ENCODE assay signal across 31 cellular contexts in the genomic region with DNA sequence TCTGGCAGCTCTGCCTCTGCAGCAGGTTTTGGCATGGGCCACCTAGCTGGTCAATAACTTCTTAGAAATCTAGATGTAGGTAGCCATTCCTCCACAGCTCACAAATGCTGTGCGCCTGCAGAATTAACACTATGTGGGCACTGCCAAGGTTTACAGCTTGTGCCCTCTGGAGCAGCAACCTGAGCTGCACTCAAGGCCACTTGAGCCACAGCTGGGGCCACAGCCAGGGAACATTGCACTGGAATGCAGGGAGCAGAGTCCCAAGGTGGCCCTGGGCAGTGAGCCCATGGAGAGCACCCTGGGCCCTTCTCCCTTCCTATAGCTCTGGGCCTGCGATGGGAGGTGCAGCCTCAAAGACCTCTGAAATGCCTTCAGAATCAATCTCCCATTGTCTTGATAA.
"Had no signal": no experiment of that assay in that cellular context is flagged by ENCODE, and none has a peak within 500 bp of the region (broad histone marks: within the 10 kb centered on the region; RNA-seq: fewer than 3 reads in every experiment).

No MANE protein-coding gene starts in this region.

- H3K27ac ChIP-seq: adrenal gland, breast epithelium had no signal

- DNase-seq: activated CD4-positive, alpha-beta memory T cell treated with anti-CD3 and anti-CD28 coated beads for 36 hours; activated CD4-positive, alpha-beta T cell treated with anti-CD3 and anti-CD28 coated beads, Interleukin-2, amount 10 ng/mL, durations not matched to agents 7 days and 5 days; activated CD4-positive, CD25-positive, alpha-beta regulatory T cell; activated CD8-positive, alpha-beta memory T cell treated with anti-CD3 and anti-CD28 coated beads for 24 hours; activated gamma-delta T cell; activated naive CD4-positive, alpha-beta T cell treated with anti-CD3 and anti-CD28 coated beads, Interleukin-2, amount 10 ng/mL, durations not matched to agents 7 days and 5 days; activated naive CD8-positive, alpha-beta T cell treated with anti-CD3 and anti-CD28 coated beads, Interleukin-2, amount 10 ng/mL, durations not matched to agents 7 days and 5 days; activated T-cell treated with anti-CD3 and anti-CD28 coated beads, Interleukin-2, amount 50 U/mL, for 4 hours; adrenal gland; aorta; caudate nucleus; Karpas-422; MM.1S; NCI-H1105 treated with DMSO at 0.1 percent for 48 hours; NCI-H1436 treated with DMSO at 0.1 percent for 48 hours; NCI-H187; NCI-H2081; NCI-H2171; NCI-H226; NCI-H510A; NCI-H69; NK-92 treated with Interleukin-12 subunit alpha and Interleukin-12 subunit beta, amount 100 ng/mL, for 24 hours; OCI-M1; SIG-M5; T-cell; T-helper 2 cell; T1000 had no signal

- H3K9me3 ChIP-seq: adrenal gland, breast epithelium had no signal

- ATAC-seq: activated T-cell treated with anti-CD3 and anti-CD28 coated beads, Interleukin-2, amount 50 U/mL, for 4 hours; activated T-helper 17 cell treated with anti-CD3 and anti-CD28 coated beads, Interleukin-2, amount 50 U/mL, for 72 hours; K562; Panc1; T-cell had no signal

- H3K27me3 Mint-ChIP-seq: activated CD4-positive, alpha-beta memory T cell treated with anti-CD3 and anti-CD28 coated beads for 36 hours; activated CD4-positive, alpha-beta T cell treated with anti-CD3 and anti-CD28 coated beads, Interleukin-2, amount 10 ng/mL, durations not matched to agents 7 days and 5 days; activated naive CD4-positive, alpha-beta T cell treated with anti-CD3 and anti-CD28 coated beads, Interleukin-2, amount 10 ng/mL, durations not matched to agents 7 days and 5 days; activated naive CD8-positive, alpha-beta T cell treated with anti-CD3 and anti-CD28 coated beads, Interleukin-2, amount 10 ng/mL, durations not matched to agents 7 days and 5 days; activated T-helper 17 cell treated with anti-CD3 and anti-CD28 coated beads, Interleukin-2, amount 50 U/mL, for 72 hours; T-cell had no signal

- H3K9me3 Mint-ChIP-seq: activated CD4-positive, alpha-beta memory T cell treated with anti-CD3 and anti-CD28 coated beads for 36 hours; activated CD4-positive, alpha-beta T cell treated with anti-CD3 and anti-CD28 coated beads, Interleukin-2, amount 10 ng/mL, durations not matched to agents 7 days and 5 days; activated naive CD4-positive, alpha-beta T cell treated with anti-CD3 and anti-CD28 coated beads, Interleukin-2, amount 10 ng/mL, durations not matched to agents 7 days and 5 days; activated naive CD8-positive, alpha-beta T cell treated with anti-CD3 and anti-CD28 coated beads, Interleukin-2, amount 10 ng/mL, durations not matched to agents 7 days and 5 days; activated T-cell treated with anti-CD3 and anti-CD28 coated beads, Interleukin-2, amount 50 U/mL, for 4 hours; activated T-helper 17 cell treated with anti-CD3 and anti-CD28 coated beads, Interleukin-2, amount 50 U/mL, for 72 hours; T-cell had no signal

- H3K4me3 ChIP-seq: adrenal gland, breast epithelium, K562 had no signal

- H3K4me3 Mint-ChIP-seq: activated CD4-positive, alpha-beta memory T cell treated with anti-CD3 and anti-CD28 coated beads for 36 hours; activated CD4-positive, alpha-beta T cell treated with anti-CD3 and anti-CD28 coated beads, Interleukin-2, amount 10 ng/mL, durations not matched to agents 7 days and 5 days; activated naive CD4-positive, alpha-beta T cell treated with anti-CD3 and anti-CD28 coated beads, Interleukin-2, amount 10 ng/mL, durations not matched to agents 7 days and 5 days; activated naive CD8-positive, alpha-beta T cell treated with anti-CD3 and anti-CD28 coated beads, Interleukin-2, amount 10 ng/mL, durations not matched to agents 7 days and 5 days; activated T-cell treated with anti-CD3 and anti-CD28 coated beads, Interleukin-2, amount 50 U/mL, for 4 hours; activated T-helper 17 cell treated with anti-CD3 and anti-CD28 coated beads, Interleukin-2, amount 50 U/mL, for 72 hours; T-cell had no signal

- H3K27me3 ChIP-seq: adrenal gland, breast epithelium had no signal

- H3K4me1 ChIP-seq: adrenal gland, breast epithelium had no signal

- H3K4me1 Mint-ChIP-seq: activated CD4-positive, alpha-beta T cell treated with anti-CD3 and anti-CD28 coated beads, Interleukin-2, amount 10 ng/mL, durations not matched to agents 7 days and 5 days; activated naive CD4-positive, alpha-beta T cell treated with anti-CD3 and anti-CD28 coated beads, Interleukin-2, amount 10 ng/mL, durations not matched to agents 7 days and 5 days; activated naive CD8-positive, alpha-beta T cell treated with anti-CD3 and anti-CD28 coated beads, Interleukin-2, amount 10 ng/mL, durations not matched to agents 7 days and 5 days; activated T-helper 17 cell treated with anti-CD3 and anti-CD28 coated beads, Interleukin-2, amount 50 U/mL, for 72 hours; T-cell had no signal

- H3K36me3 Mint-ChIP-seq: activated CD4-positive, alpha-beta memory T cell treated with anti-CD3 and anti-CD28 coated beads for 36 hours; activated naive CD4-positive, alpha-beta T cell treated with anti-CD3 and anti-CD28 coated beads, Interleukin-2, amount 10 ng/mL, durations not matched to agents 7 days and 5 days; activated naive CD8-positive, alpha-beta T cell treated with anti-CD3 and anti-CD28 coated beads, Interleukin-2, amount 10 ng/mL, durations not matched to agents 7 days and 5 days; T-cell had no signal

- H3K36me3 ChIP-seq: adrenal gland, breast epithelium had no signal

- H3K27ac Mint-ChIP-seq: activated CD4-positive, alpha-beta memory T cell treated with anti-CD3 and anti-CD28 coated beads for 36 hours; activated CD4-positive, alpha-beta T cell treated with anti-CD3 and anti-CD28 coated beads, Interleukin-2, amount 10 ng/mL, durations not matched to agents 7 days and 5 days; activated naive CD4-positive, alpha-beta T cell treated with anti-CD3 and anti-CD28 coated beads, Interleukin-2, amount 10 ng/mL, durations not matched to agents 7 days and 5 days; activated naive CD8-positive, alpha-beta T cell treated with anti-CD3 and anti-CD28 coated beads, Interleukin-2, amount 10 ng/mL, durations not matched to agents 7 days and 5 days; activated T-helper 17 cell treated with anti-CD3 and anti-CD28 coated beads, Interleukin-2, amount 50 U/mL, for 72 hours; T-cell had no signal
